Comparison of ENCODE assay signal across 7 cellular contexts in genomic region chr7:116952640-116953371, GRCh38. TPM values are rescaled to one million over a fixed set of nuclear protein-coding genes. Genes with fewer than 3 reads are reported as not detected.
DNase-seq lines count a peak whose midpoint lies in the region; ATAC-seq and TF ChIP-seq lines count a peak whose summit lies in the region.

No MANE protein-coding gene starts in this region.

- H3K4me3 ChIP-seq in GM06990 (replicated peaks; ENCODE audit: low read depth, low read length): peak overlapping the region; percentile 93
- peak overlapping the region; percentile 83 for H3K4me3 ChIP-seq in HEK293 (ENCODE audit: low read depth, low read length)
- peak overlapping the region; percentile 70 to 96 for H3K4me3 ChIP-seq in neuronal stem cell (ENCODE audit: low read length in 2 of 2)

- H3K4me1 ChIP-seq in HEK293 (ENCODE audit: control insufficient read depth, insufficient read depth, low read length) (peaks cover 9% of the 10 kb centered on the region), neuronal stem cell (ENCODE audit: control insufficient read depth in 2 of 2, insufficient read depth in 1 of 2, low read depth in 1 of 2, low read length in 2 of 2) (peaks cover 4 to 7% of the 10 kb centered on the region in 2 donors)

- no peak for ATAC-seq in activated B cell treated with CpG ODN at 0.5 μM for 24 hours (ENCODE audit: low read depth)

- H2BK15ac ChIP-seq in neuronal stem cell (ENCODE audit: low read length): no peak overlapping the region

- no peak overlapping the region for H3K9ac ChIP-seq in neuronal stem cell (ENCODE audit: low read depth, low read length, poor library complexity)

- no peak overlapping the region for H4K8ac ChIP-seq in neuronal stem cell (ENCODE audit: low read depth, low read length)

- CTCF ChIA-PET in HEK293 (lab: Yijun Ruan, JAX) (interaction anchor here (0.6 to 1.6 kb wide), 6 partner anchors 18 to 1238 kb away, joined by 3 to 4 read pairs (median 3); no protein-coding TSS in a partner anchor), activated B cell treated with CpG ODN at 0.5 μM for 24 hours (lab: Charles Lee) (interaction anchor here (0.5 kb wide), 1 partner anchor 174 kb away, joined by 3 read pairs; no protein-coding TSS in a partner anchor)

- H3K79me1 ChIP-seq in neuronal stem cell (ENCODE audit: low read depth, low read length): no peaks in the 10 kb centered on the region

- H3K27ac ChIP-seq in HEK293 (ENCODE audit: extremely low read depth, low read depth, low read length) (peak overlapping the region; percentile 97), neuronal stem cell (replicated peaks; ENCODE audit: low read length) (peak overlapping the region; percentile 93)

- POLR2A ChIA-PET in HEK293 (lab: Yijun Ruan, JAX) (interaction anchor here (0.5 to 1.8 kb wide), 3 partner anchors 12 to 265 kb away, joined by 3 to 6 read pairs (median 3); no protein-coding TSS in a partner anchor), activated B cell treated with CpG ODN at 0.5 μM for 24 hours (lab: Charles Lee) (interaction anchor here (0.9 to 2.5 kb wide), 2 partner anchors 36 to 59 kb away, joined by 3 to 16 read pairs; no protein-coding TSS in a partner anchor)

- H3K4me3 Mint-ChIP-seq in activated B cell treated with CpG ODN at 0.5 μM for 24 hours: peak overlapping the region; percentile 83

- H3K36me3 Mint-ChIP-seq in activated B cell treated with CpG ODN at 0.5 μM for 24 hours (ENCODE audit: low read depth): peaks cover 1% of the 10 kb centered on the region

- H3K9me3 ChIP-seq in HEK293 (ENCODE audit: control insufficient read depth, insufficient read depth, low read depth, low read length): no peaks in the 10 kb centered on the region
- no peaks in the 10 kb centered on the region for H3K9me3 ChIP-seq in neuronal stem cell (replicated peaks in 1 of 2; ENCODE audit: control insufficient read depth in 2 of 2, insufficient read depth in 1 of 2, low read depth in 1 of 2, low read length in 2 of 2)

- intact Hi-C loops in activated B cell treated with CpG ODN at 0.5 μM for 24 hours (cut with micrococcal nuclease): loop anchor here (1.0 to 5.0 kb wide), 2 partner anchors 91 to 1229 kb away; partner anchors contain the start of genes CAPZA2 and LSM8

- no peaks in the 10 kb centered on the region for H3K27me3 Mint-ChIP-seq in activated B cell treated with CpG ODN at 0.5 μM for 24 hours

- H3K4me1 Mint-ChIP-seq in activated B cell treated with CpG ODN at 0.5 μM for 24 hours: peaks cover 27% of the 10 kb centered on the region

- peak overlapping the region; percentile 35 for H3K18ac ChIP-seq in neuronal stem cell (ENCODE audit: low read length)

- no peak overlapping the region for H3K4ac ChIP-seq in neuronal stem cell (ENCODE audit: low read length)

- WGBS in neuronal stem cell (ENCODE audit: extremely low coverage in 2 of 2, insufficient read length in 2 of 2, insufficient replicate concordance in 1 of 2), 2 donors: no CpG with 5 or more reads among the region's 25 CpGs

- TF ChIP-seq CTCF in GM06990 (IDR thresholded peaks at IDR 0.05; ENCODE audit: insufficient read depth, low read length, poor library complexity, severe bottlenecking) (no peak), HEK293 (tag by site-specific recombination; IDR thresholded peaks at IDR 0.05) (no peak), activated B cell treated with CpG ODN at 0.5 μM for 24 hours (IDR thresholded peaks at IDR 0.05) (no peak)

- H3K27me3 ChIP-seq in GM06990 (replicated peaks; ENCODE audit: control insufficient read depth, insufficient read depth, low read length) (no peaks in the 10 kb centered on the region), neuronal stem cell (ENCODE audit: control insufficient read depth in 3 of 3, insufficient read depth in 3 of 3, low read depth in 1 of 3, low read length in 3 of 3) (no peaks in the 10 kb centered on the region)

- peak overlapping the region; percentile 73 for H3K27ac Mint-ChIP-seq in activated B cell treated with CpG ODN at 0.5 μM for 24 hours

- H4K91ac ChIP-seq in neuronal stem cell (ENCODE audit: low read depth, low read length, poor library complexity): no peak overlapping the region

- no peaks in the 10 kb centered on the region for H3K36me3 ChIP-seq in GM06990 (ENCODE audit: control insufficient read depth, insufficient read depth, low read length)
- H3K36me3 ChIP-seq in HEK293 (ENCODE audit: control insufficient read depth in 2 of 2, insufficient read depth in 1 of 2, low read length in 2 of 2): no peaks in the 10 kb centered on the region
- H3K36me3 ChIP-seq in neuronal stem cell (replicated peaks in 1 of 2; ENCODE audit: control insufficient read depth in 2 of 2, insufficient read depth in 2 of 2, low read length in 2 of 2): no peaks in the 10 kb centered on the region

- no peak overlapping the region for H2BK120ac ChIP-seq in neuronal stem cell (ENCODE audit: low read depth, low read length)

- H2AK5ac ChIP-seq in neuronal stem cell (ENCODE audit: low read depth, low read length): no peak overlapping the region

- H2AFZ ChIP-seq in neuronal stem cell (ENCODE audit: low read length): peak overlapping the region; percentile 76

- no peaks in the 10 kb centered on the region for H3K9me3 Mint-ChIP-seq in activated B cell treated with CpG ODN at 0.5 μM for 24 hours

- no peak overlapping the region for H3K14ac ChIP-seq in neuronal stem cell (ENCODE audit: low read length)

- no peak overlapping the region for H2BK12ac ChIP-seq in neuronal stem cell (ENCODE audit: low read length)

- DNase-seq in GM06990 (ENCODE audit: extremely low read depth, insufficient read length) (no peak), NCI-H1694 treated with DMSO at 0.1 percent for 48 hours (lab: John Stamatoyannopoulos, UW) (peak; percentile 61), activated B cell treated with CpG ODN at 0.5 μM for 24 hours (no peak), foreskin melanocyte (peak; percentile 34), neuronal stem cell (ENCODE audit: low spot score) (peak; percentile 14)
- no peak for DNase-seq in stimulated activated CD4-positive, alpha-beta T cell treated with anti-CD3 and anti-CD28 coated beads, Interleukin-2, amount 100 ng/mL, for 24 hours

- H2BK5ac ChIP-seq in neuronal stem cell (ENCODE audit: low read length): peak overlapping the region; percentile 83

- peak overlapping the region; percentile 69 for H3K4me2 ChIP-seq in neuronal stem cell (ENCODE audit: insufficient read depth, low read length, poor library complexity, severe bottlenecking)

- no peak overlapping the region for H3K23ac ChIP-seq in neuronal stem cell (ENCODE audit: low read depth, low read length, poor library complexity)

TF ChIP-seq in HEK293, 187 proteins besides CTCF, POLR2A, EP300 and RAD21 (continues in another document):
- TF ChIP-seq ZBTB10 (tag by site-specific recombination; IDR thresholded peaks at IDR 0.05) (no peak), GFI1B (tag by site-specific recombination; IDR thresholded peaks at IDR 0.05) (no peak), ZNF501 (tag by site-specific recombination; IDR thresholded peaks at IDR 0.05) (peak; percentile 69; the same call in 1 of the 2 replicates), ZNF266 (tag by site-specific recombination; IDR thresholded peaks at IDR 0.05; ENCODE audit: low read depth) (no peak), ZNF580 (tag by site-specific recombination; IDR thresholded peaks at IDR 0.05) (no peak), ZNF692 (tag by site-specific recombination; IDR thresholded peaks at IDR 0.05) (peak; percentile 17), ZNF223 (tag by site-specific recombination; IDR thresholded peaks at IDR 0.05) (no peak)

RNA-seq across cellular contexts. Expression of gene ST7, which starts 0.5 kb away (rescaled TPM):
- total RNA-seq in activated B cell treated with CpG ODN at 0.5 μM for 24 hours: 8.3 and 8.5 TPM in 2 replicates
- 4.0 TPM for polyA plus RNA-seq in neuronal stem cell (2013, experiment 1 of 2)
- polyA plus RNA-seq in neuronal stem cell (2013, experiment 2 of 2): 3.9 TPM

Comparison
In these comparisons a context has a peak if more than half of its experiments do, and no peak if none do; other contexts are left out.
1. DNase-seq: peak in NCI-H1694 treated with DMSO at 0.1 percent for 48 hours (single experiment), foreskin melanocyte (single experiment) and neuronal stem cell (single experiment); none in GM06990 (single experiment), activated B cell treated with CpG ODN at 0.5 μM for 24 hours (single experiment) and stimulated activated CD4-positive, alpha-beta T cell treated with anti-CD3 and anti-CD28 coated beads, Interleukin-2, amount 100 ng/mL, for 24 hours (0 of 2).
2. Peak in every context shown above with its lines, with median percentiles within 50 percentile points of each other: H3K4me3 ChIP-seq.